In the genomic region with DNA sequence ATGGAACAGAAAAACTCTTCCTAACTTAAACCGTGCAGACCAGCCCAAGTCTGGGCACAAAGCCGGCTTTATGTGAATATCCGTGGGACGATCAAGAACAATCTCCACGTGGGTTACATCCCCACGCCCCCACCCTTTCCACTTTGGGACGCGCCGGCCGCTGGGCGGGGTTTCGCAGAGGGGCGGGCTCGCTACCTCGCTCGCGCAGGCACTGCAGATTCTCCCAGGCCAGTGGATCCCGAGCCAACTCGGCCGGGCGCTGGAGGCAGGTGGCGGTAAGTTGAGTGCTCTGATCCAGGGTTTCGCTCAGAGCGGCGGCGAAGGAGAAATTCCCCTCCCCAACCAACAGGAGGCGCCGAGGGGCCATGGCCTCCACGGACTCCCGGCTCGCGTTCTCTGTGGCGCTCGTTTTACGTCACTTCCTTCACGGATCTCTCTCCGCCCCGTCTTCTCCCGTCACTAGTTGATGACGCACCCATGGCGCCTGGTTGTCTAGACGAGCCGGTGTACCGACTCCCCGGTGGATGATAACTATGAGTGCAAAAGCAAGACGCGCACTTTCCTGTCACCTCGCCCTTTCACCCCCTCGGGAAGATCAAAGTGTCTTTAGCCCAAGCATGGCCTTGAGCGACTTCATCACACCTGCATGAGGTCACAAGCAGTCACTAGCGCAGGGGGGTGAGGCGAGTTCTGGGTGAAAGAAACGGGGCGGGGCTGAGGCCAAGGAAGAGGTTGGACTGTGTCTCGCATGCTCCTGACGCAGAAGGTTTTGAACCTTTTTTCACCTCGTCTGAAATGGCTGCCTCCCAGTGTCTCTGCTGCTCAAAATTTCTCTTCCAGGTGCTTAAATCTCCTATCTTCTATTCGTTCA, we compare ENCODE assay signal across 1 cellular context.
A peak's percentile ranks its signal among the peaks of the same experiment; 100 is the strongest.
TF ChIP-seq lines count a peak whose summit lies in the region.

A gene with protein sequence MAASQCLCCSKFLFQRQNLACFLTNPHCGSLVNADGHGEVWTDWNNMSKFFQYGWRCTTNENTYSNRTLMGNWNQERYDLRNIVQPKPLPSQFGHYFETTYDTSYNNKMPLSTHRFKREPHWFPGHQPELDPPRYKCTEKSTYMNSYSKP (plus strand): TSS at position 776 of the 871 bp plus-strand sequence. CDS start 20 bp downstream, at position 796.
A gene with protein sequence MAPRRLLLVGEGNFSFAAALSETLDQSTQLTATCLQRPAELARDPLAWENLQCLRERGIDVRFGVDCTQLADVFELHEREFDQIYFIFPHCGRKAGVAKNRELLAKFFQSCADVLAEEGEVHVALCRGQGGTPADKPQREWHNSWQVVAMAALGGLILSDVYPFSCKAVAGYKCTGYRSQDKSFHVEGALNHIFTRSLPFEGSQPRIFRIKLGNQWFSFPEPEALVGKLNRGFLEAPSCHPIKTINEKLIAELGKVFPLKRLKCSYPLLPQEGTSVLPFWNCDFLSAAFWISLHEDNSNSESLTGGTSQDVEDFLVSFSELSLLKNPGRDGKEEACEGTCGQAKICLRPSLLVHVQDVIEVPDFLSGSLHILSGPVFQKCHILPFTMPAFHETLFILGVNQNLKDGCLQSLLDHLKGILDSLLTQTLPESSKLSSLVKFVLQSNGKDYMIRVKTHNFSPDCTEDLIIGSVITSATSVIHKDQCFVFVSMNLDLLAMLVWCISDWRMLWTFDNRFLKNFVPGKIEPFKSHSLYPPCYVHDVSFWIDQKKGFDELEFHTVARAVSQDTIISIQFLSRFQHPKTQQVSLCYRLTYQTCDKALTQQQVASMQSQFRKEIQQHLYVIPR (minus strand): TSS at position 400 of the 871 bp plus-strand sequence. CDS start 33 bp downstream, at position 367.

TF ChIP-seq in A549, 52 proteins besides CTCF, POLR2A, EP300 and RAD21 (continued from another document):
- peak; percentile 65 for TF ChIP-seq SMC3 (IDR thresholded peaks at IDR 0.05)
- no peak for TF ChIP-seq NPAS2 (CRISPR knock-in tag; IDR thresholded peaks at IDR 0.05; ENCODE audit: borderline replicate concordance)
- TF ChIP-seq SREBF2 (IDR thresholded peaks at IDR 0.05), result no peak
- TF ChIP-seq MYC (IDR thresholded peaks at IDR 0.05; ENCODE audit: borderline replicate concordance, low read length), result peak; percentile 41; the same call in 1 of the 2 replicates
- TF ChIP-seq BHLHE40 (IDR thresholded peaks at IDR 0.05; ENCODE audit: low read depth, low read length), result no peak
- no peak for TF ChIP-seq HOXB5 (CRISPR knock-in tag; IDR thresholded peaks at IDR 0.05)
- TF ChIP-seq, protein P1, sequence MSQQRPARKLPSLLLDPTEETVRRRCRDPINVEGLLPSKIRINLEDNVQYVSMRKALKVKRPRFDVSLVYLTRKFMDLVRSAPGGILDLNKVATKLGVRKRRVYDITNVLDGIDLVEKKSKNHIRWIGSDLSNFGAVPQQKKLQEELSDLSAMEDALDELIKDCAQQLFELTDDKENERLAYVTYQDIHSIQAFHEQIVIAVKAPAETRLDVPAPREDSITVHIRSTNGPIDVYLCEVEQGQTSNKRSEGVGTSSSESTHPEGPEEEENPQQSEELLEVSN (IDR thresholded peaks at IDR 0.05; ENCODE audit: borderline replicate concordance, low read depth), result no peak
- TF ChIP-seq RFX5 (IDR thresholded peaks at IDR 0.05), result no peak
